In the genomic region with DNA sequence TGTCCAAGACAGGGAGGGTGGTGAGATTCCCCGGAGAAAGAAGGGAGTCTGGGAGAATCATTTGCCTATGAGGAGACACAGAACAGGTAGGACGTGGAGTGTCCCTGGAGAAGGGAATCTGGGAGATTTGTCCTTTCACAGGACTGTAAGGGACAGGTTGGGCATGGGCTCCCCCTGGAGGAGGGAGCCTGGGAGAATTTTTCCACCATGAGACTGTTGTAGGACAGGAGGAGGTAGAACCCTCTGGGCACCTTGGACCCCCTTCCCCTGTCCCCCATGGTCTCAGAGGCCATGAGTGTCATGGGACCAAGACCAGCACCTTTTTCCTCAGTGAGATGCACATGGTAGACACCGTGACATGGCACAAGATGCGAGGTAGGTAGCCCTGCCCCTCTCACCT, we compare ENCODE assay signal across 11 cellular contexts. TPM values are rescaled to one million over a fixed set of nuclear protein-coding genes. Genes with fewer than 3 reads are reported as not detected.
DNase-seq lines count a peak whose midpoint lies in the region; ATAC-seq and TF ChIP-seq lines count a peak whose summit lies in the region.
"Had no signal": no experiment of that assay in that cellular context is flagged by ENCODE, and none has a peak within 500 bp of the region (broad histone marks: within the 10 kb centered on the region; RNA-seq: fewer than 3 reads in every experiment).

No MANE protein-coding gene starts in this region.

- H4K20me1 ChIP-seq in PC-9 (ENCODE audit: insufficient read depth) = no peaks in the 10 kb centered on the region
- H4K20me1 ChIP-seq in fibroblast of lung (ENCODE audit: control insufficient read depth, extremely low read depth, insufficient read depth, low read length) = no peaks in the 10 kb centered on the region

- no peaks in the 10 kb centered on the region for H3K79me2 ChIP-seq in PC-9 (ENCODE audit: low read depth)
- H3K79me2 ChIP-seq in fibroblast of lung (ENCODE audit: control insufficient read depth, insufficient read depth, low read length) = no peaks in the 10 kb centered on the region

- no peak overlapping the region for H3K27ac ChIP-seq in PC-9
- no peak overlapping the region for H3K27ac ChIP-seq in fibroblast of lung (ENCODE audit: insufficient read depth, low read length)
- no peak overlapping the region for H3K27ac ChIP-seq in tibial artery
- no peak overlapping the region for H3K27ac ChIP-seq in tibial nerve
- H3K27ac ChIP-seq: neutrophil, SJSA1 had no signal

- ATAC-seq in GM19324 (IDR thresholded peaks at IDR 0.05; ENCODE audit: low FRiP score, unreplicated experiment) = no peak

- DNase-seq in A172 (ENCODE audit: low spot score) = peak; percentile 13
- peak; percentile 38 for DNase-seq in ELR (ENCODE audit: low read depth)
- no peak for DNase-seq in PC-9
- no peak for DNase-seq in fibroblast of lung (ENCODE audit: low read depth in 2 of 2)
- no peak for DNase-seq in tibial artery
- DNase-seq in tibial nerve (ENCODE audit: low spot score in 2 of 2) = no peak
- no peak for DNase-seq in activated CD8-positive, alpha-beta memory T cell treated with anti-CD3 and anti-CD28 coated beads, Interleukin-2, amount 50 U/mL, for 48 hours
- DNase-seq: activated T-cell treated with anti-CD3 and anti-CD28 coated beads, Interleukin-2, amount 50 U/mL, for 48 hours had no signal

- TF ChIP-seq POLR2A in tibial nerve (IDR thresholded peaks at IDR 0.05) = no peak

- H2AFZ ChIP-seq in PC-9 (no peak overlapping the region), fibroblast of lung (ENCODE audit: low read length) (no peak overlapping the region)

- CTCF ChIA-PET in PC-9 (lab: Charles Lee) = no interaction called here

- H3K27me3 ChIP-seq in PC-9 (ENCODE audit: insufficient read depth, low read depth) (no peaks in the 10 kb centered on the region), fibroblast of lung (ENCODE audit: control insufficient read depth, insufficient read depth, low read length) (no peaks in the 10 kb centered on the region), tibial artery (no peaks in the 10 kb centered on the region), tibial nerve (no peaks in the 10 kb centered on the region)
- H3K27me3 ChIP-seq: neutrophil, SJSA1 had no signal

- intact Hi-C loops in PC-9 (cut with micrococcal nuclease; ENCODE audit: unreplicated experiment) (loop anchor here (2.0 kb wide), 1 partner anchor 429 kb away; no protein-coding TSS in a partner anchor), tibial artery (cut with DNase I; ENCODE audit: low total_unique reads) (no loop called here)

- H3K9me3 ChIP-seq in PC-9 (ENCODE audit: insufficient read depth, low read depth) (no peaks in the 10 kb centered on the region), fibroblast of lung (ENCODE audit: control insufficient read depth, insufficient read depth, low read depth, low read length) (no peaks in the 10 kb centered on the region), tibial artery (no peaks in the 10 kb centered on the region), tibial nerve (no peaks in the 10 kb centered on the region)
- H3K9me3 ChIP-seq: neutrophil, SJSA1 had no signal

- H3F3A ChIP-seq in PC-9 (ENCODE audit: insufficient read depth, low read depth) = no peaks in the 10 kb centered on the region

- 69 to 72% methylated on average over 4 of the region's 4 CpGs for WGBS in tibial nerve, 2 donors

- POLR2A ChIA-PET in PC-9 (lab: Charles Lee; ENCODE audit: unreplicated experiment) = no interaction called here

- BruUV-seq in PC-9 (replicated peaks; lab: Mats Ljungman, UMichigan) = no TSS peak

- H3K36me3 ChIP-seq in PC-9 (ENCODE audit: low read depth) = no peaks in the 10 kb centered on the region
- no peaks in the 10 kb centered on the region for H3K36me3 ChIP-seq in fibroblast of lung (ENCODE audit: control insufficient read depth, insufficient read depth, low read length)
- H3K36me3 ChIP-seq in tibial artery = peaks cover 0 to 20% (median 7%) of the 10 kb centered on the region in 3 donors
- peaks cover 0 to 30% (median 0%) of the 10 kb centered on the region in 3 donors for H3K36me3 ChIP-seq in tibial nerve
- H3K36me3 ChIP-seq: neutrophil, SJSA1 had no signal

- H3K9ac ChIP-seq in fibroblast of lung (ENCODE audit: insufficient read depth, low read length) = no peak overlapping the region

- H3K4me3 ChIP-seq in PC-9 (no peak overlapping the region), fibroblast of lung (replicated peaks in 1 of 4; ENCODE audit: control extremely low read depth in 1 of 4, insufficient read depth in 1 of 4, low read depth in 3 of 4, low read length in 4 of 4) (no peak overlapping the region), tibial artery (no peak overlapping the region), tibial nerve (no peak overlapping the region)
- H3K4me3 ChIP-seq: SJSA1 had no signal

- H3K4me2 ChIP-seq in PC-9 = no peak overlapping the region
- H3K4me2 ChIP-seq in fibroblast of lung (ENCODE audit: extremely low read depth, insufficient read depth, low read length) = no peak overlapping the region

- no peaks in the 10 kb centered on the region for H3K9me2 ChIP-seq in PC-9 (ENCODE audit: insufficient read depth)

- no peaks in the 10 kb centered on the region for H3K4me1 ChIP-seq in PC-9 (replicated peaks; ENCODE audit: insufficient read depth)
- H3K4me1 ChIP-seq in fibroblast of lung (ENCODE audit: control insufficient read depth, extremely low read depth, insufficient read depth, low read length) = no peaks in the 10 kb centered on the region
- peaks cover 0 to 7% (median 0%) of the 10 kb centered on the region in 4 donors for H3K4me1 ChIP-seq in tibial artery
- peaks cover 0 to 12% (median 0%) of the 10 kb centered on the region in 4 donors for H3K4me1 ChIP-seq in tibial nerve

- no peak for TF ChIP-seq EP300 in tibial nerve (IDR thresholded peaks at IDR 0.05)

- TF ChIP-seq CTCF in PC-9 (conservative IDR thresholded peaks at IDR 0.05) (peak; percentile 36; the same call in 1 of the 2 replicates), fibroblast of lung (conservative IDR thresholded peaks at IDR 0.05 in 1 of 2, IDR thresholded peaks at IDR 0.05 in 1 of 2; ENCODE audit: low read depth in 1 of 2, low read length in 2 of 2) (peak; percentile 39 to 48), tibial artery (IDR thresholded peaks at IDR 0.05) (no peak), tibial nerve (IDR thresholded peaks at IDR 0.05) (peak in 1 of 5 experiments; percentile 5)

RNA-seq across cellular contexts. Expression of gene PORCN, which starts 2.8 kb away (rescaled TPM):
- 13.2 and 15.2 TPM in 2 replicates for total RNA-seq in A172 (2014; rRNA removed; shearing (Covaris generic))
- total RNA-seq in PC-9 (2021) = 11.9 and 14.1 TPM in 2 replicates
- 6.2 and 11.4 TPM in 2 replicates for total RNA-seq in fibroblast of lung
- 5.4 and 6.0 TPM in 2 replicates for polyA plus RNA-seq in fibroblast of lung
- 7.1 and 9.9 TPM in 2 replicates for polyA plus RNA-seq in fibroblast of lung (2012)
- polyA minus RNA-seq in fibroblast of lung (ENCODE audit: low replicate concordance) = 29.7 and 53.0 TPM in 2 replicates
- total RNA-seq in tibial nerve = 10 to 100 TPM in 3 of 4 donors, 1 to 10 TPM in 1; 8.8 to 19.8 (median 16.1) TPM

RNA-seq across cellular contexts. Expression of gene EBP, which starts 10.0 kb away (rescaled TPM):
- total RNA-seq in A172 (2014; rRNA removed; shearing (Covaris generic)) = 92.6 and 143 TPM in 2 replicates
- total RNA-seq in PC-9 (2021) = 88.1 and 113 TPM in 2 replicates
- 30.8 and 93.5 TPM in 2 replicates for total RNA-seq in fibroblast of lung
- 61.0 and 68.2 TPM in 2 replicates for polyA plus RNA-seq in fibroblast of lung
- polyA plus RNA-seq in fibroblast of lung (2012) = 73.9 and 90.6 TPM in 2 replicates
- 224 and 291 TPM in 2 replicates for polyA minus RNA-seq in fibroblast of lung (ENCODE audit: low replicate concordance)
- total RNA-seq in tibial nerve = 10 to 100 TPM; 21.1 to 29.2 (median 23.6) TPM

RNA-seq across cellular contexts. Expression of gene TBC1D25, which starts 28.0 kb away (rescaled TPM):
- total RNA-seq in A172 (2014; rRNA removed; shearing (Covaris generic)) = 8.6 and 12.7 TPM in 2 replicates
- 7.4 and 9.0 TPM in 2 replicates for total RNA-seq in PC-9 (2021)
- 3.9 and 5.1 TPM in 2 replicates for total RNA-seq in fibroblast of lung
- 8.5 and 9.4 TPM in 2 replicates for polyA plus RNA-seq in fibroblast of lung
- polyA plus RNA-seq in fibroblast of lung (2012) = 12.2 and 13.6 TPM in 2 replicates
- polyA minus RNA-seq in fibroblast of lung (ENCODE audit: low replicate concordance) = 25.0 and 52.6 TPM in 2 replicates
- 10 to 100 TPM in 3 of 4 donors, 1 to 10 TPM in 1; 9.9 to 15.9 (median 12.2) TPM for total RNA-seq in tibial nerve

RNA-seq across cellular contexts. Expression of gene FTSJ1, which starts 35.6 kb away (rescaled TPM):
- total RNA-seq in A172 (2014; rRNA removed; shearing (Covaris generic)) = 110 and 113 TPM in 2 replicates
- total RNA-seq in PC-9 (2021) (35.7 and 44.0 TPM in 2 replicates), fibroblast of lung (22.6 and 29.4 TPM in 2 replicates), tibial nerve (10 to 100 TPM; 46.1 to 81.3 (median 51.0) TPM)
- polyA plus RNA-seq in fibroblast of lung = 30.2 and 38.0 TPM in 2 replicates
- polyA plus RNA-seq in fibroblast of lung (2012) = 41.1 and 54.5 TPM in 2 replicates
- polyA minus RNA-seq in fibroblast of lung (ENCODE audit: low replicate concordance) = 84.7 and 94.8 TPM in 2 replicates

RNA-seq across cellular contexts. Expression of gene SLC38A5, which starts 41.5 kb away (rescaled TPM):
- 0.34 TPM in 1 of 2 replicates, not detected in the other for total RNA-seq in A172 (2014; rRNA removed; shearing (Covaris generic))
- 0.46 and 1.5 TPM in 2 replicates for total RNA-seq in PC-9 (2021)
- total RNA-seq in fibroblast of lung = 21.5 and 21.8 TPM in 2 replicates
- 8.3 and 35.0 TPM in 2 replicates for polyA plus RNA-seq in fibroblast of lung
- 6.9 and 34.3 TPM in 2 replicates for polyA plus RNA-seq in fibroblast of lung (2012)
- polyA minus RNA-seq in fibroblast of lung (ENCODE audit: low replicate concordance) = 22.3 and 167 TPM in 2 replicates
- 10 to 100 TPM in 1 of 4 donors, 1 to 10 TPM in 3; 2.4 to 21.9 (median 4.5) TPM for total RNA-seq in tibial nerve

Comparison
In these comparisons a context has a peak if more than half of its experiments do, and no peak if none do; other contexts are left out.
1. DNase-seq: peak in A172 (single experiment) and ELR (single experiment); none in PC-9 (0 of 2), fibroblast of lung (0 of 2), tibial artery (0 of 2), tibial nerve (0 of 2) and activated CD8-positive, alpha-beta memory T cell treated with anti-CD3 and anti-CD28 coated beads, Interleukin-2, amount 50 U/mL, for 48 hours (single experiment).
2. CTCF ChIP-seq: peak in PC-9 (single experiment) and fibroblast of lung (2 of 2); none in tibial artery (0 of 2).